In genomic region chr12:69987453-69988102, GRCh38 we compare ENCODE assay signal across 12 cellular contexts.
A peak's percentile ranks its signal among the peaks of the same experiment; 100 is the strongest.
DNase-seq lines count a peak whose midpoint lies in the region; ATAC-seq, FAIRE-seq and TF ChIP-seq lines count a peak whose summit lies in the region.
"Had no signal": no experiment of that assay in that cellular context is flagged by ENCODE, and none has a peak within 500 bp of the region (broad histone marks: within the 10 kb centered on the region; RNA-seq: fewer than 3 reads in every experiment).

No MANE protein-coding gene starts in this region.

- no peaks in the 10 kb centered on the region for H3K9me3 ChIP-seq in uterus
- H3K9me3 ChIP-seq: neutrophil, thyroid gland had no signal

- peaks cover 4 to 10% of the 10 kb centered on the region in 2 donors for H3K4me1 ChIP-seq in uterus

- FAIRE-seq in colon (lab: Jason Lieb, UNC), result peak; percentile 60

- ATAC-seq in GM21723 (IDR thresholded peaks at IDR 0.05; ENCODE audit: unreplicated experiment), result no peak

- peak; percentile 24 for DNase-seq in SIG-M5 treated with dmso at 0.1 percent for 504 hours (lab: John Stamatoyannopoulos, UW; ENCODE audit: unreplicated experiment)
- DNase-seq in SIG-M5 (lab: John Stamatoyannopoulos, UW), result no peak
- DNase-seq in left kidney (ENCODE audit: low read depth, low spot score), result peak; percentile 85
- peak in 1 of 2 donors; percentile 33 for DNase-seq in uterus
- DNase-seq in D341Med (ENCODE audit: low spot score), result no peak
- no peak for DNase-seq in erythroblast (lab: John Stamatoyannopoulos, UW)
- DNase-seq: KG1, T-helper 9 cell, thyroid gland had no signal

- no peak overlapping the region for H3K4me3 ChIP-seq in uterus
- H3K4me3 ChIP-seq: thyroid gland had no signal

- H3K27me3 ChIP-seq in uterus, result no peaks in the 10 kb centered on the region
- H3K27me3 ChIP-seq: neutrophil, thyroid gland had no signal

- TF ChIP-seq POLR2A in uterus (IDR thresholded peaks at IDR 0.05) (no peak), erythroblast (IDR thresholded peaks at IDR 0.05; ENCODE audit: low read length) (no peak)

- no peaks in the 10 kb centered on the region for H3K36me3 ChIP-seq in uterus
- H3K36me3 ChIP-seq: neutrophil, thyroid gland had no signal

- H3K27ac ChIP-seq in uterus, result peak overlapping the region; percentile 62 to 69
- H3K27ac ChIP-seq: neutrophil had no signal

- intact Hi-C loops in uterus (cut with DNase I; ENCODE audit: low total_unique reads), result no loop called here

- TF ChIP-seq CTCF in uterus (IDR thresholded peaks at IDR 0.05), result no peak

Comparison
In these comparisons a context has a peak if more than half of its experiments do, and no peak if none do; other contexts are left out.
1. DNase-seq: peak in SIG-M5 treated with dmso at 0.1 percent for 504 hours (single experiment) and left kidney (single experiment); none in SIG-M5 (single experiment), D341Med (single experiment) and erythroblast (0 of 2).